ENCODE assay signal across 9 cellular contexts in genomic region chr7:142485617-142486226, GRCh38.
A peak's percentile ranks its signal among the peaks of the same experiment; 100 is the strongest.
DNase-seq lines count a peak whose midpoint lies in the region; ATAC-seq and TF ChIP-seq lines count a peak whose summit lies in the region.
"Had no signal": no experiment of that assay in that cellular context is flagged by ENCODE, and none has a peak within 500 bp of the region (broad histone marks: within the 10 kb centered on the region; RNA-seq: fewer than 3 reads in every experiment).

No MANE protein-coding gene starts in this region.

- peaks cover 19% of the 10 kb centered on the region for H3K27me3 ChIP-seq in OCI-LY3 (ENCODE audit: low read depth, low read length)
- H3K27me3 ChIP-seq in smooth muscle cell (ENCODE audit: low read depth) = no peaks in the 10 kb centered on the region

- H3K4me1 ChIP-seq in OCI-LY3 (ENCODE audit: low read length) = peaks cover 21% of the 10 kb centered on the region
- H3K4me1 ChIP-seq in smooth muscle cell (ENCODE audit: low read depth) = no peaks in the 10 kb centered on the region

- H2AFZ ChIP-seq in OCI-LY3 (ENCODE audit: low read depth, low read length) (no peak overlapping the region; the same call in 1 of the 2 replicates), smooth muscle cell (ENCODE audit: low read depth) (no peak overlapping the region)

- WGBS in smooth muscle cell (ENCODE audit: low lambda C conversion rate) = 83% methylated on average over 7 of the region's 7 CpGs

- DNase-seq in activated naive CD4-positive, alpha-beta T cell treated with Interleukin-2 at 50 U/mL for 16 hours = no peak
- DNase-seq in dermis blood vessel endothelial cell (peak; percentile 40), smooth muscle cell (lab: John Stamatoyannopoulos, UW; ENCODE audit: unreplicated experiment) (no peak), left colon (no peak)
- DNase-seq: mucosa of descending colon had no signal

- H3K4me3 Mint-ChIP-seq in activated naive CD4-positive, alpha-beta T cell treated with anti-CD3 and anti-CD28 coated beads, Interleukin-2, amount 50 U/mL, for 24 hours = no peak overlapping the region

- peak overlapping the region; percentile 25 for H3K27ac Mint-ChIP-seq in activated naive CD4-positive, alpha-beta T cell treated with anti-CD3 and anti-CD28 coated beads, Interleukin-2, amount 50 U/mL, for 24 hours

- H3K9ac ChIP-seq in OCI-LY3 (ENCODE audit: low read length) (no peak overlapping the region), smooth muscle cell (ENCODE audit: low read depth) (no peak overlapping the region)

- no peaks in the 10 kb centered on the region for H3K36me3 ChIP-seq in OCI-LY3 (replicated peaks; ENCODE audit: low read depth, low read length)
- no peaks in the 10 kb centered on the region for H3K36me3 ChIP-seq in smooth muscle cell (ENCODE audit: low read depth)

- ATAC-seq in GM21529 (IDR thresholded peaks at IDR 0.05; ENCODE audit: unreplicated experiment) (no peak), left colon (no peak), HG02973 (IDR thresholded peaks at IDR 0.05; ENCODE audit: unreplicated experiment) (no peak)
- ATAC-seq: mucosa of descending colon had no signal

- H3K27ac ChIP-seq in OCI-LY3 (ENCODE audit: low read length) = no peak overlapping the region
- H3K27ac ChIP-seq in smooth muscle cell (ENCODE audit: low read depth) = no peak overlapping the region

- H3K4me3 ChIP-seq in OCI-LY3 (ENCODE audit: low read length) (no peak overlapping the region), smooth muscle cell (no peak overlapping the region)
- H3K4me3 ChIP-seq: mucosa of descending colon had no signal

- intact Hi-C loops in left colon (cut with DNase I, micrococcal nuclease) = no loop called here

- H3K36me3 Mint-ChIP-seq in activated naive CD4-positive, alpha-beta T cell treated with anti-CD3 and anti-CD28 coated beads, Interleukin-2, amount 50 U/mL, for 24 hours = no peaks in the 10 kb centered on the region

- H3K79me2 ChIP-seq in OCI-LY3 (ENCODE audit: low read length) (no peaks in the 10 kb centered on the region), smooth muscle cell (ENCODE audit: low read depth) (no peaks in the 10 kb centered on the region)

- H3K4me2 ChIP-seq in OCI-LY3 (ENCODE audit: low read length) = peak overlapping the region; percentile 11; the same call in 1 of the 2 replicates
- H3K4me2 ChIP-seq in smooth muscle cell = no peak overlapping the region

- no peaks in the 10 kb centered on the region for H3K9me3 Mint-ChIP-seq in activated naive CD4-positive, alpha-beta T cell treated with anti-CD3 and anti-CD28 coated beads, Interleukin-2, amount 50 U/mL, for 24 hours

- no peaks in the 10 kb centered on the region for H3K27me3 Mint-ChIP-seq in activated naive CD4-positive, alpha-beta T cell treated with anti-CD3 and anti-CD28 coated beads, Interleukin-2, amount 50 U/mL, for 24 hours

- H4K20me1 ChIP-seq in OCI-LY3 (ENCODE audit: insufficient read depth, low read length) (no peaks in the 10 kb centered on the region), smooth muscle cell (ENCODE audit: low read depth) (no peaks in the 10 kb centered on the region)

- peaks cover 55% of the 10 kb centered on the region for H3K4me1 Mint-ChIP-seq in activated naive CD4-positive, alpha-beta T cell treated with anti-CD3 and anti-CD28 coated beads, Interleukin-2, amount 50 U/mL, for 24 hours

- TF ChIP-seq CTCF in OCI-LY3 (IDR thresholded peaks at IDR 0.05; ENCODE audit: low read depth, low read length) (peak; percentile 73), smooth muscle cell (IDR thresholded peaks at IDR 0.05; ENCODE audit: borderline replicate concordance, insufficient read depth, poor library complexity, severe bottlenecking) (peak; percentile 54)

- H3K9me3 ChIP-seq in OCI-LY3 (ENCODE audit: insufficient read depth, low read length) (no peaks in the 10 kb centered on the region), smooth muscle cell (replicated peaks; ENCODE audit: low read depth) (no peaks in the 10 kb centered on the region)
- H3K9me3 ChIP-seq: mucosa of descending colon had no signal

- H3F3A ChIP-seq in smooth muscle cell (ENCODE audit: low read depth) = no peaks in the 10 kb centered on the region
